In genomic region chr21:32131960-32132359, GRCh38 we compare ENCODE assay signal across 14 cellular contexts.
A peak's percentile ranks its signal among the peaks of the same experiment; 100 is the strongest.
DNase-seq lines count a peak whose midpoint lies in the region; ATAC-seq, FAIRE-seq and TF ChIP-seq lines count a peak whose summit lies in the region.
"Had no signal": no experiment of that assay in that cellular context is flagged by ENCODE, and none has a peak within 500 bp of the region (broad histone marks: within the 10 kb centered on the region; RNA-seq: fewer than 3 reads in every experiment).

No MANE protein-coding gene starts in this region.

- WGBS in right cardiac atrium = 56% methylated on average over 5 of the region's 5 CpGs

- no TSS peak for BruUV-seq in MCF 10A (replicated peaks; lab: Mats Ljungman, UMichigan)

- H3K4me3 ChIP-seq in breast epithelium (no peak overlapping the region), adipocyte (ENCODE audit: low read length) (no peak overlapping the region), right cardiac atrium (ENCODE audit: low read length) (no peak overlapping the region)
- H3K4me3 ChIP-seq: psoas muscle, transverse colon had no signal

- H3K9me3 ChIP-seq in breast epithelium = peaks cover 0 to under 1% of the 10 kb centered on the region in 2 donors
- H3K9me3 ChIP-seq in adipocyte (ENCODE audit: control insufficient read depth, low read length) = peaks cover 5% of the 10 kb centered on the region
- H3K9me3 ChIP-seq in right cardiac atrium (ENCODE audit: control insufficient read depth, low read length) = no peaks in the 10 kb centered on the region
- H3K9me3 ChIP-seq: transverse colon had no signal

- no peak for TF ChIP-seq CTCF in MCF 10A (IDR thresholded peaks at IDR 0.05; ENCODE audit: unreplicated experiment)
- TF ChIP-seq CTCF in breast epithelium (IDR thresholded peaks at IDR 0.05) = no peak

- no peak overlapping the region for H3K9ac ChIP-seq in adipocyte (ENCODE audit: low read length)

- CTCF ChIA-PET in MCF 10A (lab: Yijun Ruan, JAX) = no interaction called here

- peak; percentile 91 for FAIRE-seq in urothelium cell line (lab: Jason Lieb, UNC)
- FAIRE-seq: endometrium, kidney had no signal

- no peak overlapping the region for H3K27ac ChIP-seq in breast epithelium
- H3K27ac ChIP-seq in right cardiac atrium (ENCODE audit: low read length) = no peak overlapping the region
- H3K27ac ChIP-seq: psoas muscle, transverse colon had no signal

- peak; percentile 56 for DNase-seq in MCF 10A (ENCODE audit: unreplicated experiment)
- DNase-seq in breast epithelium (ENCODE audit: low spot score in 2 of 2) = no peak
- DNase-seq in adipocyte (ENCODE audit: low read depth) = peak; percentile 19
- peak in 1 of 3 donors; percentile 25 for DNase-seq in right cardiac atrium
- DNase-seq in urothelium cell line (ENCODE audit: low spot score) = peak; percentile 56
- no peak for DNase-seq in activated T-cell treated with anti-CD3 and anti-CD28 coated beads for 4 hours
- DNase-seq in activated CD4-positive, CD25-positive, alpha-beta regulatory T cell treated with anti-CD3 and anti-CD28 coated beads, Interleukin-2, amount 50 U/mL, for 72 hours = no peak
- DNase-seq: kidney, NCI-H82, psoas muscle, T-helper 1 cell, transverse colon had no signal

- H3K4me3 Mint-ChIP-seq in MCF 10A (ENCODE audit: unreplicated experiment) = peak overlapping the region; percentile 25

- no peak overlapping the region for H3K27ac Mint-ChIP-seq in MCF 10A (ENCODE audit: low read depth, unreplicated experiment)

- no peaks in the 10 kb centered on the region for H3K36me3 Mint-ChIP-seq in MCF 10A (ENCODE audit: insufficient read depth, unreplicated experiment)

- H3K36me3 ChIP-seq in breast epithelium = no peaks in the 10 kb centered on the region
- no peaks in the 10 kb centered on the region for H3K36me3 ChIP-seq in adipocyte (ENCODE audit: control insufficient read depth, insufficient read depth, low read length, severe bottlenecking)
- H3K36me3 ChIP-seq: transverse colon had no signal

- H3K9me3 Mint-ChIP-seq in MCF 10A (ENCODE audit: unreplicated experiment) = peaks cover 4% of the 10 kb centered on the region

- intact Hi-C loops in MCF 10A (cut with micrococcal nuclease) = loop anchor here (10.0 kb wide), 1 partner anchor 123 kb away; no protein-coding TSS in a partner anchor
- intact Hi-C loops in breast epithelium (cut with DNase I; ENCODE audit: low total_unique reads) = loop anchor here (10.0 kb wide), 1 partner anchor 807 kb away; no protein-coding TSS in a partner anchor
- intact Hi-C loops in right cardiac atrium (cut with DNase I) = no loop called here

- POLR2A ChIA-PET in MCF 10A (lab: Yijun Ruan, JAX) = interaction anchor here (0.7 kb wide), 1 partner anchor 1167 kb away, joined by 3 read pairs; no protein-coding TSS in a partner anchor

- peaks cover 37% of the 10 kb centered on the region for H3K4me1 Mint-ChIP-seq in MCF 10A (ENCODE audit: insufficient read depth, unreplicated experiment)

- H3K4me1 ChIP-seq in breast epithelium (no peaks in the 10 kb centered on the region), adipocyte (ENCODE audit: control insufficient read depth, insufficient read depth, low read length) (peaks cover 24% of the 10 kb centered on the region), right cardiac atrium (ENCODE audit: control insufficient read depth, insufficient read depth, low read length) (peaks cover 6% of the 10 kb centered on the region)
- H3K4me1 ChIP-seq: transverse colon had no signal

- ATAC-seq in right cardiac atrium (peak; percentile 86 to 87), HG03097 (IDR thresholded peaks at IDR 0.05; ENCODE audit: low FRiP score, unreplicated experiment) (no peak)

- H3K27me3 Mint-ChIP-seq in MCF 10A (ENCODE audit: insufficient read depth, unreplicated experiment) = no peaks in the 10 kb centered on the region

- H3K27me3 ChIP-seq in breast epithelium (no peaks in the 10 kb centered on the region), adipocyte (replicated peaks; ENCODE audit: control insufficient read depth, insufficient read depth, low read length) (no peaks in the 10 kb centered on the region), right cardiac atrium (ENCODE audit: control insufficient read depth, insufficient read depth) (no peaks in the 10 kb centered on the region)
- H3K27me3 ChIP-seq: transverse colon had no signal

- TF ChIP-seq POLR2A in breast epithelium (IDR thresholded peaks at IDR 0.05) = no peak

Comparison
In these comparisons a context has a peak if more than half of its experiments do, and no peak if none do; other contexts are left out.
1. DNase-seq: peak in MCF 10A (single experiment), adipocyte (single experiment) and urothelium cell line (single experiment); none in breast epithelium (0 of 2), activated T-cell treated with anti-CD3 and anti-CD28 coated beads for 4 hours (single experiment) and activated CD4-positive, CD25-positive, alpha-beta regulatory T cell treated with anti-CD3 and anti-CD28 coated beads, Interleukin-2, amount 50 U/mL, for 72 hours (single experiment).
2. intact Hi-C loops: an anchor here in MCF 10A (10.0 kb wide) and breast epithelium (10.0 kb wide); none called in right cardiac atrium.